Comparison of ENCODE assay signal across 10 cellular contexts in the genomic region with DNA sequence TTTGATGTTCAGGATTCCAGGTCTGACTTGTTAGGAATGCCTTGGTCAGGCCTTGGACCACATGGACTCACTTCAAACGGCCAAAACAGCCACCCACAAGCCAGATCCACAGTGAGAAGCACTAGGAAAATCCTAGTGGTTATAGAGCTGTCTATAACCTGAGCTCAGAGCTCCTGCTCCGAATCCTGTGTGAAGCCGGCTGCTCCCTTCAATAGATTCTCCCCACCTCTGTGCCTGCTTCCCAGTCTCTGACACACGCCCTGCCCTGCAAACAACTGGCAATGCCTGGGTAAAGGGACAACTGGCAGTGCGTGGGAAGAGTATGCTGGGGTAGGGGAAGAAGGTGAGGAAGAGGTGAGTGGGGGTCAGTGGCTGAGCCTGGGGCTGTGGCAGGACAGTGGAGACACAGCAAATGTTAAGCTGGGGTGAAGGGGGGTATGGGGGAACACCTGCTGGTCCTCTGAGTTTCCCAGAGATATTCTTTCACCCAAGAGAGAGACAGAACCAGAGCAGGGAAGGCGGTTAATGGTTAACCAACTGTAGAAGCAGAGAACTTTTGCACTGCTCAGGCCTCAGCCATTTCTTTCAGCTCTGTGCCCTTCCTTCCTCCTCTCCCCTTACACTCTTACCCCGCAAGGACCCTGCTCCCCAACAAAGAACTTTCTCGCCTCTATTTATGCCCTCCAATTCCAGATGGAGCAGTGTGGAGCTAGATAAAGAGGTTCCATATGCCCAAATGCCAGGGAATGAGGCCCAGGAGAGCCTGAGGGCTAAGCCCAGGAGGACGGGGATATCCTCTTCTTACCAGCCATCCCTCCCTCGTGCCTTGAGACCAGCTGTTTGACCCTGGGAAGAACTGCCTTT. TPM values are rescaled to one million over a fixed set of nuclear protein-coding genes. Genes with fewer than 3 reads are reported as not detected.
A peak's percentile ranks its signal among the peaks of the same experiment; 100 is the strongest.
DNase-seq lines count a peak whose midpoint lies in the region; TF ChIP-seq lines count a peak whose summit lies in the region.
"Had no signal": no experiment of that assay in that cellular context is flagged by ENCODE, and none has a peak within 500 bp of the region (broad histone marks: within the 10 kb centered on the region; RNA-seq: fewer than 3 reads in every experiment).

No MANE protein-coding gene starts in this region.

- H3K4me2 ChIP-seq in OCI-LY3 (ENCODE audit: low read length), result peak overlapping the region; percentile 64
- peak overlapping the region; percentile 95 for H3K4me2 ChIP-seq in neural cell (ENCODE audit: low read length)
- H3K4me2 ChIP-seq: BLaER1 had no signal

- H3K79me2 ChIP-seq in OCI-LY3 (ENCODE audit: low read length) (peaks cover 83% of the 10 kb centered on the region), neural cell (replicated peaks; ENCODE audit: insufficient read depth, low read length) (peaks cover 90% of the 10 kb centered on the region)

- H2AFZ ChIP-seq in OCI-LY3 (ENCODE audit: low read depth, low read length) (no peak overlapping the region), neural cell (ENCODE audit: low read depth, low read length) (no peak overlapping the region)

- H3K36me3 ChIP-seq in OCI-LY3 (replicated peaks; ENCODE audit: low read depth, low read length) (peaks cover 7% of the 10 kb centered on the region), esophagus squamous epithelium (peaks cover 0 to 13% (median 0%) of the 10 kb centered on the region in 3 donors), neural cell (ENCODE audit: insufficient read depth, low read length) (peaks cover 5% of the 10 kb centered on the region)
- H3K36me3 ChIP-seq: BLaER1, neutrophil had no signal

- H3K9me2 ChIP-seq in neural cell (ENCODE audit: insufficient read depth, low read length), result no peaks in the 10 kb centered on the region

- no peak for TF ChIP-seq EP300 in neural cell (conservative IDR thresholded peaks at IDR 0.05; ENCODE audit: poor library complexity, severe bottlenecking)

- TF ChIP-seq POLR2A in esophagus squamous epithelium (IDR thresholded peaks at IDR 0.05), result no peak

- H3K4me1 ChIP-seq in OCI-LY3 (ENCODE audit: low read length), result peaks cover 85% of the 10 kb centered on the region
- peaks cover 54 to 91% (median 74%) of the 10 kb centered on the region in 3 donors for H3K4me1 ChIP-seq in esophagus squamous epithelium

- H3K27me3 ChIP-seq in OCI-LY3 (ENCODE audit: low read depth, low read length), result peaks cover 10% of the 10 kb centered on the region
- peaks cover 0 to 8% (median 0%) of the 10 kb centered on the region in 4 donors for H3K27me3 ChIP-seq in esophagus squamous epithelium
- no peaks in the 10 kb centered on the region for H3K27me3 ChIP-seq in neural cell (ENCODE audit: insufficient read depth, low read depth, low read length)

- intact Hi-C loops in esophagus squamous epithelium (cut with DNase I), result loop anchor here (10.0 kb wide), 1 partner anchor 115 kb away; no protein-coding TSS in a partner anchor

- no peaks in the 10 kb centered on the region for H3F3A ChIP-seq in neural cell (ENCODE audit: insufficient read depth, low read length, poor library complexity, severe bottlenecking)

- no peak for TF ChIP-seq CTCF in 22Rv1 (IDR thresholded peaks at IDR 0.05)
- no peak for TF ChIP-seq CTCF in OCI-LY3 (IDR thresholded peaks at IDR 0.05; ENCODE audit: low read depth, low read length)
- TF ChIP-seq CTCF in esophagus squamous epithelium (IDR thresholded peaks at IDR 0.05), result no peak
- TF ChIP-seq CTCF in neural cell (IDR thresholded peaks at IDR 0.05; ENCODE audit: poor library complexity, severe bottlenecking), result peak; percentile 16

- H3K27ac ChIP-seq in 22Rv1 (peak overlapping the region; percentile 87), OCI-LY3 (ENCODE audit: low read length) (0 out of 2 replicates have a peak overlapping the region, but pooled peaks have one; percentile 12), esophagus squamous epithelium (peak overlapping the region; percentile 41 to 72 (median 56)), neural cell (ENCODE audit: low read length) (peak overlapping the region; percentile 67)
- H3K27ac ChIP-seq: BLaER1, neutrophil had no signal

- no peak for DNase-seq in esophagus squamous epithelium (lab: John Stamatoyannopoulos, UW)
- DNase-seq in DMS79 treated with DMSO at 0.1 percent for 48 hours (lab: John Stamatoyannopoulos, UW), result no peak
- DNase-seq in NCI-H2107 treated with DMSO at 0.1 percent for 48 hours (lab: John Stamatoyannopoulos, UW; ENCODE audit: unreplicated experiment), result no peak
- DNase-seq in stimulated activated CD4-positive, alpha-beta T cell treated with anti-CD3 and anti-CD28 coated beads, Interleukin-1b, Interleukin-23, amount 100 ng/mL, for 48 hours, result no peak
- no peak for DNase-seq in RKO (ENCODE audit: low spot score)

- peaks cover 5% of the 10 kb centered on the region for H4K20me1 ChIP-seq in OCI-LY3 (ENCODE audit: insufficient read depth, low read length)
- H4K20me1 ChIP-seq in neural cell (ENCODE audit: insufficient read depth), result peaks cover 29% of the 10 kb centered on the region

- H3K4me3 ChIP-seq in OCI-LY3 (ENCODE audit: low read length) (peak overlapping the region; percentile 33), esophagus squamous epithelium (peak overlapping the region in 3 of 4 donors; percentile 2 to 90 (median 88)), neural cell (ENCODE audit: low read length) (peak overlapping the region; percentile 95)
- H3K4me3 ChIP-seq: BLaER1 had no signal

- TF ChIP-seq RAD21 in neural cell (conservative IDR thresholded peaks at IDR 0.05), result no peak

- no peaks in the 10 kb centered on the region for H3K9me3 ChIP-seq in OCI-LY3 (ENCODE audit: insufficient read depth, low read length)
- H3K9me3 ChIP-seq in esophagus squamous epithelium, result no peaks in the 10 kb centered on the region
- no peaks in the 10 kb centered on the region for H3K9me3 ChIP-seq in neural cell (ENCODE audit: low read length)
- H3K9me3 ChIP-seq: BLaER1, neutrophil had no signal

- H3K9ac ChIP-seq in OCI-LY3 (ENCODE audit: low read length) (peak overlapping the region; percentile 44; the same call in 1 of the 2 replicates), neural cell (ENCODE audit: low read length) (peak overlapping the region; percentile 95)
- H3K9ac ChIP-seq: BLaER1 had no signal

- WGBS in esophagus squamous epithelium, 2 donors, result 56 to 73% methylated on average over 7 to 8 of the region's 10 CpGs

TF ChIP-seq in neural cell, 6 proteins besides CTCF, POLR2A, EP300 and RAD21:
- TF ChIP-seq POLR2AphosphoS5 (IDR thresholded peaks at IDR 0.05) (no peak), TAF1 (IDR thresholded peaks at IDR 0.05; ENCODE audit: low read depth) (no peak), MXI1 (conservative IDR thresholded peaks at IDR 0.05; ENCODE audit: poor library complexity, severe bottlenecking) (no peak), SMC3 (conservative IDR thresholded peaks at IDR 0.05; ENCODE audit: poor library complexity) (no peak), EZH2 (IDR thresholded peaks at IDR 0.05; ENCODE audit: borderline replicate concordance, insufficient read depth, low read length, poor library complexity, severe bottlenecking) (no peak)
- TF ChIP-seq, protein P1, sequence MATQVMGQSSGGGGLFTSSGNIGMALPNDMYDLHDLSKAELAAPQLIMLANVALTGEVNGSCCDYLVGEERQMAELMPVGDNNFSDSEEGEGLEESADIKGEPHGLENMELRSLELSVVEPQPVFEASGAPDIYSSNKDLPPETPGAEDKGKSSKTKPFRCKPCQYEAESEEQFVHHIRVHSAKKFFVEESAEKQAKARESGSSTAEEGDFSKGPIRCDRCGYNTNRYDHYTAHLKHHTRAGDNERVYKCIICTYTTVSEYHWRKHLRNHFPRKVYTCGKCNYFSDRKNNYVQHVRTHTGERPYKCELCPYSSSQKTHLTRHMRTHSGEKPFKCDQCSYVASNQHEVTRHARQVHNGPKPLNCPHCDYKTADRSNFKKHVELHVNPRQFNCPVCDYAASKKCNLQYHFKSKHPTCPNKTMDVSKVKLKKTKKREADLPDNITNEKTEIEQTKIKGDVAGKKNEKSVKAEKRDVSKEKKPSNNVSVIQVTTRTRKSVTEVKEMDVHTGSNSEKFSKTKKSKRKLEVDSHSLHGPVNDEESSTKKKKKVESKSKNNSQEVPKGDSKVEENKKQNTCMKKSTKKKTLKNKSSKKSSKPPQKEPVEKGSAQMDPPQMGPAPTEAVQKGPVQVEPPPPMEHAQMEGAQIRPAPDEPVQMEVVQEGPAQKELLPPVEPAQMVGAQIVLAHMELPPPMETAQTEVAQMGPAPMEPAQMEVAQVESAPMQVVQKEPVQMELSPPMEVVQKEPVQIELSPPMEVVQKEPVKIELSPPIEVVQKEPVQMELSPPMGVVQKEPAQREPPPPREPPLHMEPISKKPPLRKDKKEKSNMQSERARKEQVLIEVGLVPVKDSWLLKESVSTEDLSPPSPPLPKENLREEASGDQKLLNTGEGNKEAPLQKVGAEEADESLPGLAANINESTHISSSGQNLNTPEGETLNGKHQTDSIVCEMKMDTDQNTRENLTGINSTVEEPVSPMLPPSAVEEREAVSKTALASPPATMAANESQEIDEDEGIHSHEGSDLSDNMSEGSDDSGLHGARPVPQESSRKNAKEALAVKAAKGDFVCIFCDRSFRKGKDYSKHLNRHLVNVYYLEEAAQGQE (IDR thresholded peaks at IDR 0.05; ENCODE audit: borderline replicate concordance), result no peak

RNA-seq across cellular contexts. Expression of a gene that starts 4.4 kb away (rescaled TPM):
- total RNA-seq in esophagus squamous epithelium, result 10 to 100 TPM; 26.9 to 54.0 (median 46.1) TPM
- 30.6 and 48.6 TPM in 2 replicates for polyA plus RNA-seq in neural cell
- 129 and 143 TPM in 2 replicates for polyA minus RNA-seq in neural cell

Comparison
In these comparisons a context has a peak if more than half of its experiments do, and no peak if none do; other contexts are left out.
1. H3K27ac ChIP-seq: peak in every context shown above with its lines; median percentile 87 in 22Rv1; 67 in neural cell; 56 in esophagus squamous epithelium; 12 in OCI-LY3.
2. H3K4me3 ChIP-seq: peak in every context shown above with its lines; median percentile 95 in neural cell; 88 in esophagus squamous epithelium; 33 in OCI-LY3.